7 cellular contexts compared by ENCODE assay signal in the genomic region with DNA sequence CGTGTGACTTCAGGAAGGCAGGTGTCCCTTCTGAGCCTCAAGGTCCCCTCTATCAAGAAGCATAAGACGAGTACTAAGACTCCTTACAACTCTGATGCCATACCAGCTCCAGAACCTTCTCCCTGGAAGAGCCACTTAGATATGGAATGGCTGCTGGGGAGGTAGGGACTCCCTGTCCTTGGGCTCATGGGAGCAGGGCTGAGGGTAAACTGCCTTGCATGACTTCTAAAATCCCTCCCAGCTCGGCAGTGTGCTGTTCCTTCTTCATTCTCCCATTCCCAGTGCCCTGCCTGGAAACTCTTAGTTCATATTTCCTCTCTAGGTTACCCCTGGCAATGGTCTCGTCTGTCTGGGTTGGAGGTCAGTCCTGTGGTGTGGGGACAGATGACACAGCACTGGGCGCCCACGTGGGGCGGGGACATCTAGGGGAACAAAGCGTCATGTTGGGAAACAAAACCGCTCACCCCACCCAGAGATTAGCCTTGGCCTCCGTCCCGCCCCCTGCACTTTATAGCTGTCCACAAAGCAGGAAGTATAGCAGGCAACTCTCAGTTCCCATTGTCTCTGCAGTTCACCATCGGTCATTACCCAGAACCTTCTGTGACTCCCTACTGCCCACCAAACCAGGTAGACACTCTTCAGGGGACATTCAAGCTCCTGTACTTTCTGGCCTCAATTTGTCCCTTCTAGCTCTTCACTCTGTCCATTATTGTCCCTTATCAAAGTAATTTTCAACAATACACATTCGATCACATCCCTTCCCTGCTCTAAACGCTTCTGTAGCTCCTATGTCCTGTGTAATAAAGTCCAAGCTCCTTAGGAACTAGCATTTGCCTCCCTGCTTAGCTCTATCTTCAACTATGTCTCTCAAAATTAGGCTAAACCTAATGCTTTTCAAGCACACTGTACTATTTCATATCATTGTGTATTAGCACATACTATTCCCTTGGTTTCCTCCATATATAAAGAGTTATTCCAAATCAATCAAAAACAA.
A peak's percentile ranks its signal among the peaks of the same experiment; 100 is the strongest.
DNase-seq lines count a peak whose midpoint lies in the region; ATAC-seq and TF ChIP-seq lines count a peak whose summit lies in the region.

No MANE protein-coding gene starts in this region.

- TF ChIP-seq CTCF in coronary artery (IDR thresholded peaks at IDR 0.05) = no peak
- no peak for TF ChIP-seq CTCF in psoas muscle (IDR thresholded peaks at IDR 0.05)

- ATAC-seq in GM21390 (IDR thresholded peaks at IDR 0.05; ENCODE audit: unreplicated experiment) (peak; percentile 36), psoas muscle (peak in 3 of 4 donors; percentile 25 to 39 (median 35))

- no peak for TF ChIP-seq EP300 in Ishikawa (IDR thresholded peaks at IDR 0.05; ENCODE audit: borderline replicate concordance)

- intact Hi-C loops in psoas muscle (cut with DNase I) = no loop called here

- WGBS in psoas muscle, 3 donors = 61 to 68% (median 62%) methylated on average over 14 of the region's 14 CpGs

- H3K27ac ChIP-seq in coronary artery (peak overlapping the region; percentile 34 to 73), psoas muscle (no peak overlapping the region)

- DNase-seq in coronary artery (ENCODE audit: low spot score) (peak; percentile 90), psoas muscle (peak; percentile 88 to 90), activated T-cell treated with anti-CD3 and anti-CD28 coated beads for 4 hours (no peak), AG08395 (ENCODE audit: low spot score) (no peak)
- DNase-seq in central memory CD4-positive, alpha-beta T cell = no peak

- no peaks in the 10 kb centered on the region for H3K27me3 ChIP-seq in psoas muscle (ENCODE audit: insufficient read depth in 3 of 3, low read length in 2 of 3)

- no peaks in the 10 kb centered on the region for H3K9me3 ChIP-seq in psoas muscle

- TF ChIP-seq RAD21 in Ishikawa (IDR thresholded peaks at IDR 0.05; ENCODE audit: low read depth) = no peak

- no peaks in the 10 kb centered on the region for H3K4me1 ChIP-seq in psoas muscle

- H3K36me3 ChIP-seq in psoas muscle (ENCODE audit: insufficient read depth in 1 of 2, low read depth in 1 of 2) = no peaks in the 10 kb centered on the region

- H3K4me3 ChIP-seq in coronary artery (no peak overlapping the region), psoas muscle (no peak overlapping the region)

TF ChIP-seq in Ishikawa, 13 proteins besides CTCF, POLR2A, EP300 and RAD21:
- TF ChIP-seq CEBPB (IDR thresholded peaks at IDR 0.05) (no peak), ZBTB7A (IDR thresholded peaks at IDR 0.05; ENCODE audit: low read depth) (no peak), NFIC (IDR thresholded peaks at IDR 0.05) (no peak), FOXM1 (IDR thresholded peaks at IDR 0.05; ENCODE audit: borderline replicate concordance, low read depth) (no peak), YY1 (IDR thresholded peaks at IDR 0.05; ENCODE audit: low read depth) (no peak)
- TF ChIP-seq, protein P1, sequence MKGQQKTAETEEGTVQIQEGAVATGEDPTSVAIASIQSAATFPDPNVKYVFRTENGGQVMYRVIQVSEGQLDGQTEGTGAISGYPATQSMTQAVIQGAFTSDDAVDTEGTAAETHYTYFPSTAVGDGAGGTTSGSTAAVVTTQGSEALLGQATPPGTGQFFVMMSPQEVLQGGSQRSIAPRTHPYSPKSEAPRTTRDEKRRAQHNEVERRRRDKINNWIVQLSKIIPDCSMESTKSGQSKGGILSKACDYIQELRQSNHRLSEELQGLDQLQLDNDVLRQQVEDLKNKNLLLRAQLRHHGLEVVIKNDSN (IDR thresholded peaks at IDR 0.05) = peak; percentile 46; the same call in 1 of the 2 replicates
- TF ChIP-seq, protein P2, sequence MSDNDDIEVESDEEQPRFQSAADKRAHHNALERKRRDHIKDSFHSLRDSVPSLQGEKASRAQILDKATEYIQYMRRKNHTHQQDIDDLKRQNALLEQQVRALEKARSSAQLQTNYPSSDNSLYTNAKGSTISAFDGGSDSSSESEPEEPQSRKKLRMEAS (IDR thresholded peaks at IDR 0.05) = peak; percentile 47; the same call in 1 of the 2 replicates
- TF ChIP-seq, protein P3, sequence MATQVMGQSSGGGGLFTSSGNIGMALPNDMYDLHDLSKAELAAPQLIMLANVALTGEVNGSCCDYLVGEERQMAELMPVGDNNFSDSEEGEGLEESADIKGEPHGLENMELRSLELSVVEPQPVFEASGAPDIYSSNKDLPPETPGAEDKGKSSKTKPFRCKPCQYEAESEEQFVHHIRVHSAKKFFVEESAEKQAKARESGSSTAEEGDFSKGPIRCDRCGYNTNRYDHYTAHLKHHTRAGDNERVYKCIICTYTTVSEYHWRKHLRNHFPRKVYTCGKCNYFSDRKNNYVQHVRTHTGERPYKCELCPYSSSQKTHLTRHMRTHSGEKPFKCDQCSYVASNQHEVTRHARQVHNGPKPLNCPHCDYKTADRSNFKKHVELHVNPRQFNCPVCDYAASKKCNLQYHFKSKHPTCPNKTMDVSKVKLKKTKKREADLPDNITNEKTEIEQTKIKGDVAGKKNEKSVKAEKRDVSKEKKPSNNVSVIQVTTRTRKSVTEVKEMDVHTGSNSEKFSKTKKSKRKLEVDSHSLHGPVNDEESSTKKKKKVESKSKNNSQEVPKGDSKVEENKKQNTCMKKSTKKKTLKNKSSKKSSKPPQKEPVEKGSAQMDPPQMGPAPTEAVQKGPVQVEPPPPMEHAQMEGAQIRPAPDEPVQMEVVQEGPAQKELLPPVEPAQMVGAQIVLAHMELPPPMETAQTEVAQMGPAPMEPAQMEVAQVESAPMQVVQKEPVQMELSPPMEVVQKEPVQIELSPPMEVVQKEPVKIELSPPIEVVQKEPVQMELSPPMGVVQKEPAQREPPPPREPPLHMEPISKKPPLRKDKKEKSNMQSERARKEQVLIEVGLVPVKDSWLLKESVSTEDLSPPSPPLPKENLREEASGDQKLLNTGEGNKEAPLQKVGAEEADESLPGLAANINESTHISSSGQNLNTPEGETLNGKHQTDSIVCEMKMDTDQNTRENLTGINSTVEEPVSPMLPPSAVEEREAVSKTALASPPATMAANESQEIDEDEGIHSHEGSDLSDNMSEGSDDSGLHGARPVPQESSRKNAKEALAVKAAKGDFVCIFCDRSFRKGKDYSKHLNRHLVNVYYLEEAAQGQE (IDR thresholded peaks at IDR 0.05; ENCODE audit: low read depth) = no peak
TF ChIP-seq in Ishikawa: peak in this region for 2.

Comparison
In these comparisons a context has a peak if more than half of its experiments do, and no peak if none do; other contexts are left out.
1. DNase-seq: peak in coronary artery (single experiment) and psoas muscle (2 of 2); none in central memory CD4-positive, alpha-beta T cell (single experiment), activated T-cell treated with anti-CD3 and anti-CD28 coated beads for 4 hours (single experiment) and AG08395 (single experiment).